ENCODE assay signal across 1 cellular context in genomic region chr19:4067396-4068057, GRCh38.
A peak's percentile ranks its signal among the peaks of the same experiment; 100 is the strongest.
TF ChIP-seq lines count a peak whose summit lies in the region.

No MANE protein-coding gene starts in this region.

TF ChIP-seq in K562, 482 proteins besides CTCF, POLR2A, EP300 and RAD21 (continued from another document and continues in another):
- TF ChIP-seq PCBP1 (IDR thresholded peaks at IDR 0.05; ENCODE audit: low read depth, low read length, poor library complexity, severe bottlenecking) (peak; percentile 62), SIRT6 (IDR thresholded peaks at IDR 0.05; ENCODE audit: low read depth, low read length) (no peak), SP1 (CRISPR knock-in tag; IDR thresholded peaks at IDR 0.05) (no peak), CHD7 (IDR thresholded peaks at IDR 0.05; ENCODE audit: low read depth, low read length) (no peak), ARNT (IDR thresholded peaks at IDR 0.05) (no peak), KAT2B (IDR thresholded peaks at IDR 0.05; ENCODE audit: low read depth, low read length) (no peak), SRSF1 (IDR thresholded peaks at IDR 0.05; ENCODE audit: low read depth, low read length) (no peak), SAFB (IDR thresholded peaks at IDR 0.05; ENCODE audit: borderline replicate concordance, low read depth, low read length) (0 out of 2 replicates have a peak, but pooled peaks have one; percentile 46), ZNF232 (CRISPR knock-in tag; IDR thresholded peaks at IDR 0.05) (no peak), GATA2 (CRISPR knock-in tag; IDR thresholded peaks at IDR 0.05) (no peak), LCOR (CRISPR knock-in tag; IDR thresholded peaks at IDR 0.05) (no peak), ZNF280B (CRISPR knock-in tag; IDR thresholded peaks at IDR 0.05) (no peak), MAZ (CRISPR knock-in tag; conservative IDR thresholded peaks at IDR 0.05 in 1 of 2, IDR thresholded peaks at IDR 0.05 in 1 of 2) (peak; percentile 54 to 79), CBX8 (IDR thresholded peaks at IDR 0.05; ENCODE audit: borderline replicate concordance, extremely low read depth, low read depth, low read length, poor library complexity, severe bottlenecking) (no peak), SNRNP70 (optimal IDR thresholded peaks at IDR 0.05; ENCODE audit: low read depth, low read length) (no peak), DDX20 (tag; IDR thresholded peaks at IDR 0.05; ENCODE audit: low read depth) (no peak), CCAR2 (IDR thresholded peaks at IDR 0.05; ENCODE audit: low read depth, low read length) (no peak), CREB1 (IDR thresholded peaks at IDR 0.05) (no peak), CREB1 (CRISPR knock-in tag; IDR thresholded peaks at IDR 0.05) (no peak), ZNF140 (CRISPR knock-in tag; IDR thresholded peaks at IDR 0.05) (no peak), MED1 (CRISPR knock-in tag; IDR thresholded peaks at IDR 0.05; ENCODE audit: borderline replicate concordance) (no peak), THAP12 (CRISPR knock-in tag; IDR thresholded peaks at IDR 0.05) (no peak), FOXP1 (CRISPR knock-in tag; IDR thresholded peaks at IDR 0.05) (no peak), ZHX1 (conservative IDR thresholded peaks at IDR 0.05; ENCODE audit: low read length) (no peak), HDAC3 (IDR thresholded peaks at IDR 0.05; ENCODE audit: borderline replicate concordance, partially characterized antibody) (no peak), TAF9B (IDR thresholded peaks at IDR 0.05; ENCODE audit: partially characterized antibody) (no peak), DIDO1 (tag; IDR thresholded peaks at IDR 0.05; ENCODE audit: low read depth) (no peak), MCM7 (IDR thresholded peaks at IDR 0.05) (no peak), OTX1 (CRISPR knock-in tag; IDR thresholded peaks at IDR 0.05) (no peak), GABPA (tag; conservative IDR thresholded peaks at IDR 0.05; ENCODE audit: low read depth) (0 out of 2 replicates have a peak, but pooled peaks have one; percentile 10), ZNF217 (CRISPR knock-in tag; IDR thresholded peaks at IDR 0.05) (no peak), SPI1 (IDR thresholded peaks at IDR 0.05; ENCODE audit: borderline replicate concordance, low read depth, low read length) (peak; percentile 77; the same call in 1 of the 2 replicates)
- TF ChIP-seq, protein P1, sequence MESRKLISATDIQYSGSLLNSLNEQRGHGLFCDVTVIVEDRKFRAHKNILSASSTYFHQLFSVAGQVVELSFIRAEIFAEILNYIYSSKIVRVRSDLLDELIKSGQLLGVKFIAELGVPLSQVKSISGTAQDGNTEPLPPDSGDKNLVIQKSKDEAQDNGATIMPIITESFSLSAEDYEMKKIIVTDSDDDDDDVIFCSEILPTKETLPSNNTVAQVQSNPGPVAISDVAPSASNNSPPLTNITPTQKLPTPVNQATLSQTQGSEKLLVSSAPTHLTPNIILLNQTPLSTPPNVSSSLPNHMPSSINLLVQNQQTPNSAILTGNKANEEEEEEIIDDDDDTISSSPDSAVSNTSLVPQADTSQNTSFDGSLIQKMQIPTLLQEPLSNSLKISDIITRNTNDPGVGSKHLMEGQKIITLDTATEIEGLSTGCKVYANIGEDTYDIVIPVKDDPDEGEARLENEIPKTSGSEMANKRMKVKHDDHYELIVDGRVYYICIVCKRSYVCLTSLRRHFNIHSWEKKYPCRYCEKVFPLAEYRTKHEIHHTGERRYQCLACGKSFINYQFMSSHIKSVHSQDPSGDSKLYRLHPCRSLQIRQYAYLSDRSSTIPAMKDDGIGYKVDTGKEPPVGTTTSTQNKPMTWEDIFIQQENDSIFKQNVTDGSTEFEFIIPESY (CRISPR knock-in tag; IDR thresholded peaks at IDR 0.05), result no peak
- TF ChIP-seq, protein P2, sequence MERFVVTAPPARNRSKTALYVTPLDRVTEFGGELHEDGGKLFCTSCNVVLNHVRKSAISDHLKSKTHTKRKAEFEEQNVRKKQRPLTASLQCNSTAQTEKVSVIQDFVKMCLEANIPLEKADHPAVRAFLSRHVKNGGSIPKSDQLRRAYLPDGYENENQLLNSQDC (CRISPR knock-in tag; IDR thresholded peaks at IDR 0.05), result no peak
- TF ChIP-seq, protein P3, sequence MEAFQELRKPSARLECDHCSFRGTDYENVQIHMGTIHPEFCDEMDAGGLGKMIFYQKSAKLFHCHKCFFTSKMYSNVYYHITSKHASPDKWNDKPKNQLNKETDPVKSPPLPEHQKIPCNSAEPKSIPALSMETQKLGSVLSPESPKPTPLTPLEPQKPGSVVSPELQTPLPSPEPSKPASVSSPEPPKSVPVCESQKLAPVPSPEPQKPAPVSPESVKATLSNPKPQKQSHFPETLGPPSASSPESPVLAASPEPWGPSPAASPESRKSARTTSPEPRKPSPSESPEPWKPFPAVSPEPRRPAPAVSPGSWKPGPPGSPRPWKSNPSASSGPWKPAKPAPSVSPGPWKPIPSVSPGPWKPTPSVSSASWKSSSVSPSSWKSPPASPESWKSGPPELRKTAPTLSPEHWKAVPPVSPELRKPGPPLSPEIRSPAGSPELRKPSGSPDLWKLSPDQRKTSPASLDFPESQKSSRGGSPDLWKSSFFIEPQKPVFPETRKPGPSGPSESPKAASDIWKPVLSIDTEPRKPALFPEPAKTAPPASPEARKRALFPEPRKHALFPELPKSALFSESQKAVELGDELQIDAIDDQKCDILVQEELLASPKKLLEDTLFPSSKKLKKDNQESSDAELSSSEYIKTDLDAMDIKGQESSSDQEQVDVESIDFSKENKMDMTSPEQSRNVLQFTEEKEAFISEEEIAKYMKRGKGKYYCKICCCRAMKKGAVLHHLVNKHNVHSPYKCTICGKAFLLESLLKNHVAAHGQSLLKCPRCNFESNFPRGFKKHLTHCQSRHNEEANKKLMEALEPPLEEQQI (IDR thresholded peaks at IDR 0.05), result no peak
- TF ChIP-seq, protein P4, sequence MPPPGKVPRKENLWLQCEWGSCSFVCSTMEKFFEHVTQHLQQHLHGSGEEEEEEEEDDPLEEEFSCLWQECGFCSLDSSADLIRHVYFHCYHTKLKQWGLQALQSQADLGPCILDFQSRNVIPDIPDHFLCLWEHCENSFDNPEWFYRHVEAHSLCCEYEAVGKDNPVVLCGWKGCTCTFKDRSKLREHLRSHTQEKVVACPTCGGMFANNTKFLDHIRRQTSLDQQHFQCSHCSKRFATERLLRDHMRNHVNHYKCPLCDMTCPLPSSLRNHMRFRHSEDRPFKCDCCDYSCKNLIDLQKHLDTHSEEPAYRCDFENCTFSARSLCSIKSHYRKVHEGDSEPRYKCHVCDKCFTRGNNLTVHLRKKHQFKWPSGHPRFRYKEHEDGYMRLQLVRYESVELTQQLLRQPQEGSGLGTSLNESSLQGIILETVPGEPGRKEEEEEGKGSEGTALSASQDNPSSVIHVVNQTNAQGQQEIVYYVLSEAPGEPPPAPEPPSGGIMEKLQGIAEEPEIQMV (tag; conservative IDR thresholded peaks at IDR 0.05; ENCODE audit: low read depth), result no peak
